ENCODE assay signal across 10 cellular contexts in the genomic region with DNA sequence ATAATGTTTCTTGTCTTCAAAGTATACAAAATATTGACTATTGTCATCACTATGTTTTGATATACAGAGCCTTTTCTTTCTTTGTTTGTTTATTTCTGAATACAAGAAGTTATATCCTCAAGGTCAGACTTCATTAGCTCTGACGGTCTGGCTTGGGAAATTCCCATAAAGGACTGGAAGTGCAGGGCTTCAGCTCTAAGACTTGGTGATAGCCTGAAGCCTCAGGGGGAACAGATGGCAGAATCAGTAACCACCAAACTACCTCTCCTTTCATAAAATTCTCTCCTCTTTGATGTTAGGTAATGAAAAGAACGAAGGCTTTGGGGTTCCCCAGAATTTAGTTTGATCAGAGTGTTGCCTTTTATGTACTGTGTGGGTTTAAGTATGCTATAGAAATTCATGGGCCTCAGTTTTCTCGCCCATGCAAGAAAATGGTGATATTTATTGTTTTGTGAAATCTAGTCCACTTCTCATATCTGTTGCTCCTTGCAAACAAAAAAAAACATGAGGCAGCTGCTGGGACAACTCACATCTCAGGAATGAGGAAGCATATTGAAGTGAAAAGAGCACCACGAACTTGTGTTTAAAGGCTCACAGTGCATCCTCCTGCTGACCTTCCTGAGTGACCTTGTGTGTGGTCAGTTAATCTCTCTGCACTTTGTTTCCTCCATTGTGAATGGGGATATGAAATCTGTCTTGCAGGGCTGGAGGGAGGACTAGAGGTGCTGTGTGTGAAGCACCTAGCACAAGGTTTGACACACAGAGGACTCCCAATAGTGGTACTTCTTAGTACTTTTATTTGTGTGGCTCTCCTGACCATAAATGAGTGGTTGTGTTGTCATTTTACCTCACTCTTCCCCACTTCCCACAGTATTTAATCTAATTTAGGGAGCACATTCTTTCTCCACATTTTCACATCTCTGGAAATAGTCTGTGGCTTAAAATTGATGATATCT.
A peak's percentile ranks its signal among the peaks of the same experiment; 100 is the strongest.
DNase-seq lines count a peak whose midpoint lies in the region; TF ChIP-seq lines count a peak whose summit lies in the region.
"Had no signal": no experiment of that assay in that cellular context is flagged by ENCODE, and none has a peak within 500 bp of the region (broad histone marks: within the 10 kb centered on the region; RNA-seq: fewer than 3 reads in every experiment).

No MANE protein-coding gene starts in this region.

- POLR2A ChIA-PET in CD4-positive, alpha-beta memory T cell (lab: Charles Lee; ENCODE audit: partially characterized antibody), result no interaction called here

- peaks cover 0 to 14% (median under 1%) of the 10 kb centered on the region in 8 donors for H3K9me3 Mint-ChIP-seq in CD4-positive, alpha-beta memory T cell

- TF ChIP-seq CTCF in fibroblast of the aortic adventitia (IDR thresholded peaks at IDR 0.05; ENCODE audit: insufficient read depth, low read length), result no peak

- H3K36me3 Mint-ChIP-seq in CD4-positive, alpha-beta memory T cell, result no peaks in the 10 kb centered on the region
- H3K36me3 Mint-ChIP-seq: activated naive CD8-positive, alpha-beta T cell; natural killer cell treated with Interleukin-12 subunit alpha and Interleukin-12 subunit beta and Interleukin-15 and Interleukin-18, amount 100 ng/mL, for 72 hours had no signal

- H3K4me3 ChIP-seq in fibroblast of the aortic adventitia (ENCODE audit: low read depth, low read length), result no peak overlapping the region
- H3K4me3 ChIP-seq in CD4-positive, alpha-beta memory T cell (ENCODE audit: low read length in 2 of 2), result no peak overlapping the region

- H3K36me3 ChIP-seq in CD4-positive, alpha-beta memory T cell (ENCODE audit: insufficient read depth, low read length), result no peaks in the 10 kb centered on the region

- peak; percentile 16 for DNase-seq in H4 (ENCODE audit: low spot score)
- DNase-seq in RPMI7951 (ENCODE audit: low read depth), result peak; percentile 89
- peak; percentile 22 for DNase-seq in fibroblast of the aortic adventitia (ENCODE audit: low read depth)
- DNase-seq in renal cortical epithelial cell (ENCODE audit: low read depth), result peak; percentile 76
- DNase-seq in CD4-positive, alpha-beta memory T cell, result no peak
- DNase-seq in mesenteric fat pad (ENCODE audit: low spot score), result no peak
- DNase-seq in mucosa of gallbladder (ENCODE audit: low spot score), result no peak
- DNase-seq: NK-92 treated with Interleukin-12 subunit alpha and Interleukin-12 subunit beta, amount 100 ng/mL, for 24 hours had no signal

- H3K27me3 Mint-ChIP-seq in CD4-positive, alpha-beta memory T cell, result no peaks in the 10 kb centered on the region
- H3K27me3 Mint-ChIP-seq: activated naive CD8-positive, alpha-beta T cell; natural killer cell treated with Interleukin-12 subunit alpha and Interleukin-12 subunit beta and Interleukin-15 and Interleukin-18, amount 100 ng/mL, for 72 hours had no signal

- H3K4me3 Mint-ChIP-seq in CD4-positive, alpha-beta memory T cell, result no peak overlapping the region
- H3K4me3 Mint-ChIP-seq: activated naive CD8-positive, alpha-beta T cell; natural killer cell treated with Interleukin-12 subunit alpha and Interleukin-12 subunit beta and Interleukin-15 and Interleukin-18, amount 100 ng/mL, for 72 hours had no signal

- H3K4me1 Mint-ChIP-seq in CD4-positive, alpha-beta memory T cell, result no peaks in the 10 kb centered on the region

- H3K27me3 ChIP-seq in CD4-positive, alpha-beta memory T cell (ENCODE audit: insufficient read depth, low read length), result no peaks in the 10 kb centered on the region

- H3K4me1 ChIP-seq in CD4-positive, alpha-beta memory T cell (ENCODE audit: insufficient read depth, low read length), result no peaks in the 10 kb centered on the region

- CTCF ChIA-PET in CD4-positive, alpha-beta memory T cell (lab: Charles Lee; ENCODE audit: partially characterized antibody), result no interaction called here

- no peaks in the 10 kb centered on the region for H3K9me3 ChIP-seq in CD4-positive, alpha-beta memory T cell (ENCODE audit: control insufficient read depth in 1 of 2, low read length in 2 of 2)

- no peak overlapping the region for H3K27ac Mint-ChIP-seq in CD4-positive, alpha-beta memory T cell
- H3K27ac Mint-ChIP-seq: activated naive CD8-positive, alpha-beta T cell; natural killer cell treated with Interleukin-12 subunit alpha and Interleukin-12 subunit beta and Interleukin-15 and Interleukin-18, amount 100 ng/mL, for 72 hours had no signal

- intact Hi-C loops in CD4-positive, alpha-beta memory T cell (cut with micrococcal nuclease), result no loop called here

- H3K27ac ChIP-seq in CD4-positive, alpha-beta memory T cell (ENCODE audit: low read depth, low read length), result no peak overlapping the region

Comparison
In these comparisons a context has a peak if more than half of its experiments do, and no peak if none do; other contexts are left out.
1. DNase-seq: peak in H4 (single experiment), RPMI7951 (single experiment), fibroblast of the aortic adventitia (single experiment) and renal cortical epithelial cell (single experiment); none in CD4-positive, alpha-beta memory T cell (0 of 5), mesenteric fat pad (single experiment) and mucosa of gallbladder (single experiment).